8 cellular contexts compared by ENCODE assay signal in the genomic region with DNA sequence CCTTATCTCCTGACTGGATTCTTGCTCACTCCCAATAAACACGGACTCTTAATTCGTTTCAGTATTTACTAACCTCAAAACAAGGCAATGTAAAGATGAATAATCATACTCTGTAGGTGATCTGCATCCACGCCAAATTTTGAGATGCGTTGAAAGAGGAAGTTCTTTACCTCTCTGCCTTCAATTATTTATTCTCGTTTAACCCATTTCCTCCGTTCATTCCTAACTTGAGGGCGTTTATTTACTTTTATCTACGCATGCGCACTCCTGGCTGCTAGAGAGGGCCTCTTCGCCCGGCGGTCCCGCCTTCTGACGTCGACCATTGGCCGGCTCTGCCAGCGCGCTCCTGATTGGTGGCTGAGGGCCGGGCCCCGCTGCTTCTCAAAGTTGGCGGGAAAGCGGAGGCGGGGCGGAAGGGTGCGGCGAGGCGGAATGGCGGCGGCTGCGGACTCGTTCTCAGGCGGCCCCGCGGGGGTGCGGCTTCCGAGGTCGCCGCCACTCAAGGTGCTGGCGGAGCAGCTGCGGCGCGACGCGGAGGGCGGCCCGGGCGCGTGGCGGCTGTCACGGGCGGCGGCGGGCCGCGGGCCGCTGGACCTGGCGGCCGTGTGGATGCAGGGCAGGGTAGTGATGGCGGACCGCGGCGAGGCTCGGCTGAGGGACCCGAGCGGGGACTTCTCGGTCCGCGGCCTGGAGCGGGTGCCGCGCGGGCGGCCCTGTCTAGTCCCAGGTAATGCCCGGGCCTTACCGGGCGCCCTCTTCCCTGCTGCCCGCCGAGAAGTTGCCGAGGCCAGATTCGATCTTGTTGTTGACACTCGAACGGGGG. TPM values are rescaled to one million over a fixed set of nuclear protein-coding genes. Genes with fewer than 3 reads are reported as not detected.
DNase-seq lines count a peak whose midpoint lies in the region; ATAC-seq and TF ChIP-seq lines count a peak whose summit lies in the region.

A gene (plus strand): TSS at position 420 of the 823 bp plus-strand sequence. CDS start 13 bp downstream, at position 433.

- no peaks in the 10 kb centered on the region for H3K9me3 ChIP-seq in Loucy (ENCODE audit: insufficient read depth, low read depth, low read length)
- no peaks in the 10 kb centered on the region for H3K9me3 ChIP-seq in RWPE2 (ENCODE audit: severe bottlenecking)

- H3K9me3 Mint-ChIP-seq in activated T-helper 17 cell treated with anti-CD3 and anti-CD28 coated beads, Interleukin-2, amount 50 U/mL, for 72 hours, result no peaks in the 10 kb centered on the region
- no peaks in the 10 kb centered on the region for H3K9me3 Mint-ChIP-seq in natural killer cell treated with Interleukin-12 subunit alpha and Interleukin-12 subunit beta and Interleukin-15 and Interleukin-18, amount 100 ng/mL, for 72 hours

- no peaks in the 10 kb centered on the region; the same call in none of the 2 replicates for H3K36me3 ChIP-seq in H7 (replicated peaks; ENCODE audit: control insufficient read depth, insufficient read depth, low read length)
- no peaks in the 10 kb centered on the region for H3K36me3 ChIP-seq in Loucy (ENCODE audit: insufficient read depth, low read length)
- peaks cover 8% of the 10 kb centered on the region; the same call in 1 of the 2 replicates for H3K36me3 ChIP-seq in RWPE2 (ENCODE audit: low read depth)

- H3K36me3 Mint-ChIP-seq in activated T-helper 17 cell treated with anti-CD3 and anti-CD28 coated beads, Interleukin-2, amount 50 U/mL, for 72 hours (ENCODE audit: low read depth), result peaks cover 10% of the 10 kb centered on the region
- H3K36me3 Mint-ChIP-seq in natural killer cell treated with Interleukin-12 subunit alpha and Interleukin-12 subunit beta and Interleukin-15 and Interleukin-18, amount 100 ng/mL, for 72 hours, result no peaks in the 10 kb centered on the region

- peak within 1 kb of the TSS; percentile 73 for H2AFZ ChIP-seq in Loucy (ENCODE audit: low read length)

- H3K27ac ChIP-seq in RWPE2 (ENCODE audit: poor library complexity, severe bottlenecking), result peak within 1 kb of the TSS; percentile 25

- H4K20me1 ChIP-seq in Loucy (ENCODE audit: insufficient read depth, low read length, poor library complexity, severe bottlenecking), result no peaks in the 10 kb centered on the region

- peak within 1 kb of the TSS; percentile 82 for H3K9ac ChIP-seq in Loucy (ENCODE audit: low read depth, low read length, poor library complexity, severe bottlenecking)

- no peaks in the 10 kb centered on the region for H3K9me2 ChIP-seq in Loucy (replicated peaks; ENCODE audit: low read depth, low read length)

- H3K4me3 Mint-ChIP-seq in activated T-helper 17 cell treated with anti-CD3 and anti-CD28 coated beads, Interleukin-2, amount 50 U/mL, for 72 hours, result peak within 1 kb of the TSS; percentile 93
- peak within 1 kb of the TSS; percentile 92 for H3K4me3 Mint-ChIP-seq in natural killer cell treated with Interleukin-12 subunit alpha and Interleukin-12 subunit beta and Interleukin-15 and Interleukin-18, amount 100 ng/mL, for 72 hours

- H3K4me1 ChIP-seq in Loucy (ENCODE audit: insufficient read depth, low read length, poor library complexity, severe bottlenecking) (peaks cover 15% of the 10 kb centered on the region), RWPE2 (ENCODE audit: insufficient read depth, poor library complexity, severe bottlenecking) (peaks cover 6% of the 10 kb centered on the region)

- H3K27me3 ChIP-seq in H7 (ENCODE audit: control insufficient read depth, insufficient read depth, low read length) (no peaks in the 10 kb centered on the region), Loucy (ENCODE audit: insufficient read depth, low read length, poor library complexity, severe bottlenecking) (no peaks in the 10 kb centered on the region), RWPE2 (ENCODE audit: insufficient read depth, poor library complexity, severe bottlenecking) (no peaks in the 10 kb centered on the region)

- H3K4me1 Mint-ChIP-seq in activated T-helper 17 cell treated with anti-CD3 and anti-CD28 coated beads, Interleukin-2, amount 50 U/mL, for 72 hours, result peaks cover 24% of the 10 kb centered on the region
- peaks cover 29 to 37% of the 10 kb centered on the region in 2 donors for H3K4me1 Mint-ChIP-seq in natural killer cell treated with Interleukin-12 subunit alpha and Interleukin-12 subunit beta and Interleukin-15 and Interleukin-18, amount 100 ng/mL, for 72 hours (ENCODE audit: low read depth in 2 of 2)

- ATAC-seq in RWPE2 (ENCODE audit: low read depth), result peak; percentile 97
- peak; percentile 99 for ATAC-seq in activated T-helper 17 cell treated with anti-CD3 and anti-CD28 coated beads, Interleukin-2, amount 50 U/mL, for 72 hours (replicated peaks)
- ATAC-seq in natural killer cell treated with Interleukin-12 subunit alpha and Interleukin-12 subunit beta and Interleukin-15 and Interleukin-18, amount 100 ng/mL, for 72 hours, result peak; percentile 100
- peak; percentile 97 for ATAC-seq in stimulated activated naive CD8-positive, alpha-beta T cell treated with anti-CD3 and anti-CD28 coated beads, Interleukin-15, Interleukin-2, amounts not matched to agents 100 U/mL and 50 U/mL, for 24 hours

- no peaks in the 10 kb centered on the region for H3F3A ChIP-seq in Loucy (ENCODE audit: low read depth)

- H3K4me2 ChIP-seq in Loucy (ENCODE audit: low read depth, low read length, poor library complexity, severe bottlenecking), result peak within 1 kb of the TSS; percentile 80

- DNase-seq in ELR (ENCODE audit: low read depth), result peak; percentile 96
- DNase-seq in H7, result peak; percentile 100
- peak; percentile 96 for DNase-seq in RWPE2 (ENCODE audit: low spot score)
- peak; percentile 96 for DNase-seq in fibroblast of pulmonary artery (ENCODE audit: low read depth)
- DNase-seq in natural killer cell treated with Interleukin-12 subunit alpha and Interleukin-12 subunit beta and Interleukin-15 and Interleukin-18, amount 100 ng/mL, for 72 hours (ENCODE audit: low spot score), result peak; percentile 99
- peak; percentile 99 for DNase-seq in stimulated activated naive CD8-positive, alpha-beta T cell treated with anti-CD3 and anti-CD28 coated beads, Interleukin-15, Interleukin-2, amounts not matched to agents 100 U/mL and 50 U/mL, for 24 hours

- H3K27me3 Mint-ChIP-seq in activated T-helper 17 cell treated with anti-CD3 and anti-CD28 coated beads, Interleukin-2, amount 50 U/mL, for 72 hours, result no peaks in the 10 kb centered on the region
- H3K27me3 Mint-ChIP-seq in natural killer cell treated with Interleukin-12 subunit alpha and Interleukin-12 subunit beta and Interleukin-15 and Interleukin-18, amount 100 ng/mL, for 72 hours, result peaks cover 0 to 17% of the 10 kb centered on the region in 2 donors

- H3K27ac Mint-ChIP-seq in activated T-helper 17 cell treated with anti-CD3 and anti-CD28 coated beads, Interleukin-2, amount 50 U/mL, for 72 hours, result peak within 1 kb of the TSS; percentile 88
- H3K27ac Mint-ChIP-seq in natural killer cell treated with Interleukin-12 subunit alpha and Interleukin-12 subunit beta and Interleukin-15 and Interleukin-18, amount 100 ng/mL, for 72 hours, result peak within 1 kb of the TSS; percentile 73 to 90

- H3K79me2 ChIP-seq in Loucy (ENCODE audit: insufficient read depth, low read length), result peaks cover 48% of the 10 kb centered on the region

- no peak for TF ChIP-seq CTCF in Loucy (conservative IDR thresholded peaks at IDR 0.05; ENCODE audit: low read length)
- TF ChIP-seq CTCF in RWPE2 (IDR thresholded peaks at IDR 0.05; ENCODE audit: poor library complexity, severe bottlenecking), result no peak
- no peak for TF ChIP-seq CTCF in fibroblast of pulmonary artery (IDR thresholded peaks at IDR 0.05; ENCODE audit: low read length, missing control alignments)

- H3K4me3 ChIP-seq in H7 (ENCODE audit: insufficient read depth, low read depth, low read length) (peak within 1 kb of the TSS; percentile 87), Loucy (ENCODE audit: low read length, poor library complexity, severe bottlenecking) (peak within 1 kb of the TSS; percentile 83), RWPE2 (ENCODE audit: severe bottlenecking) (peak within 1 kb of the TSS; percentile 93), fibroblast of pulmonary artery (replicated peaks; ENCODE audit: low read depth, low read length) (peak within 1 kb of the TSS; percentile 76)

RNA-seq across cellular contexts. Expression of the gene that starts here (rescaled TPM):
- 58.8 and 59.2 TPM in 2 replicates for total RNA-seq in H7 (2014; rRNA removed; shearing (Covaris generic))
- 10 to 100 TPM; 31.6 to 34.3 TPM for total RNA-seq in activated T-helper 17 cell treated with anti-CD3 and anti-CD28 coated beads, Interleukin-2, amount 50 U/mL, for 72 hours
- total RNA-seq in natural killer cell treated with Interleukin-12 subunit alpha and Interleukin-12 subunit beta and Interleukin-15 and Interleukin-18, amount 100 ng/mL, for 72 hours, result 10 to 100 TPM; 11.6 to 15.2 TPM

Comparison
In these comparisons a context has a peak if more than half of its experiments do, and no peak if none do; other contexts are left out.
1. Peak in every context shown above with its lines: DNase-seq, ATAC-seq, H3K4me3 ChIP-seq and H3K27ac ChIP-seq.